16 cellular contexts compared by ENCODE assay signal in genomic region chr13:27011661-27012060, GRCh38.
DNase-seq lines count a peak whose midpoint lies in the region; ATAC-seq and TF ChIP-seq lines count a peak whose summit lies in the region.
"Had no signal": no experiment of that assay in that cellular context is flagged by ENCODE, and none has a peak within 500 bp of the region (broad histone marks: within the 10 kb centered on the region; RNA-seq: fewer than 3 reads in every experiment).

No MANE protein-coding gene starts in this region.

- H3K36me3 Mint-ChIP-seq in endodermal cell (ENCODE audit: low read depth) (no peaks in the 10 kb centered on the region), osteocyte (ENCODE audit: unreplicated experiment) (no peaks in the 10 kb centered on the region)

- intact Hi-C loops in Panc1 (cut with micrococcal nuclease; ENCODE audit: unreplicated experiment) (no loop called here), left cardiac atrium (cut with DNase I) (no loop called here)

- H3K36me3 ChIP-seq in Panc1 (ENCODE audit: control insufficient read depth, insufficient read depth, low read length) (no peaks in the 10 kb centered on the region), endodermal cell (ENCODE audit: control insufficient read depth, insufficient read depth, low read length) (no peaks in the 10 kb centered on the region)
- H3K36me3 ChIP-seq: BLaER1 had no signal

- BruUV-seq in Panc1 (replicated peaks; lab: Mats Ljungman, UMichigan), result no TSS peak

- H3K9me3 Mint-ChIP-seq in endodermal cell (no peaks in the 10 kb centered on the region), osteocyte (ENCODE audit: unreplicated experiment) (no peaks in the 10 kb centered on the region)
- H3K9me3 Mint-ChIP-seq: HFFc6 had no signal

- WGBS in endodermal cell (ENCODE audit: insufficient coverage in 1 of 2, insufficient read length in 1 of 2), 2 experiments, result 91 to 94% methylated on average over 4 to 5 of the region's 5 CpGs

- CTCF ChIA-PET in Panc1 (lab: Charles Lee), result no interaction called here

- H3K27me3 ChIP-seq in Panc1 (ENCODE audit: control insufficient read depth, insufficient read depth, low read length) (no peaks in the 10 kb centered on the region), endodermal cell (ENCODE audit: control insufficient read depth, insufficient read depth, low read length, poor library complexity, severe bottlenecking) (peaks cover 68% of the 10 kb centered on the region)

- H3K9me3 ChIP-seq in Panc1 (ENCODE audit: control insufficient read depth, insufficient read depth, low read depth, low read length) (no peaks in the 10 kb centered on the region), endodermal cell (ENCODE audit: control insufficient read depth, low read length) (no peaks in the 10 kb centered on the region)
- H3K9me3 ChIP-seq: BLaER1 had no signal

- ATAC-seq in Panc1 (no peak), left cardiac atrium (no peak)

- peak; percentile 30 for DNase-seq in activated CD8-positive, alpha-beta memory T cell treated with anti-CD3 and anti-CD28 coated beads for 24 hours
- DNase-seq in activated CD8-positive, alpha-beta memory T cell treated with anti-CD3 and anti-CD28 coated beads, Interleukin-2, amount 50 U/mL, for 4 hours, result no peak
- no peak for DNase-seq in Panc1 (ENCODE audit: low read depth, low spot score)
- DNase-seq in endodermal cell, result peak; percentile 34
- peak; percentile 49 for DNase-seq in osteocyte (ENCODE audit: extremely low spot score, unreplicated experiment)
- no peak for DNase-seq in A172 (ENCODE audit: low spot score)
- no peak for DNase-seq in left cardiac atrium
- no peak for DNase-seq in NCI-H748 (lab: John Stamatoyannopoulos, UW; ENCODE audit: unreplicated experiment)
- DNase-seq: AML-193, DMS53, GF-D8, HCEC 1CT, HFFc6 had no signal

- H3K27me3 Mint-ChIP-seq in endodermal cell (ENCODE audit: insufficient read depth) (peaks cover 17% of the 10 kb centered on the region), osteocyte (ENCODE audit: unreplicated experiment) (peaks cover 11% of the 10 kb centered on the region)

- H3K9ac ChIP-seq in endodermal cell (ENCODE audit: extremely low read depth, low read length, poor library complexity, severe bottlenecking), result no peak overlapping the region
- H3K9ac ChIP-seq: BLaER1 had no signal

- TF ChIP-seq CTCF in Panc1 (IDR thresholded peaks at IDR 0.05) (no peak), endodermal cell (conservative IDR thresholded peaks at IDR 0.05) (no peak), osteocyte (IDR thresholded peaks at IDR 0.05) (no peak)

- POLR2A ChIA-PET in Panc1 (lab: Charles Lee), result no interaction called here

- H3K4me1 Mint-ChIP-seq in endodermal cell, result peaks cover 9% of the 10 kb centered on the region
- peaks cover 9% of the 10 kb centered on the region for H3K4me1 Mint-ChIP-seq in osteocyte (ENCODE audit: unreplicated experiment)

- in situ Hi-C loops in Panc1 (cut with HindIII; ENCODE audit: low pct_unique_long_range_greater_than_20kb, low sequenced_read_pairs), result no loop called here

- H3K27ac Mint-ChIP-seq in endodermal cell (no peak overlapping the region), osteocyte (ENCODE audit: unreplicated experiment) (no peak overlapping the region)
- H3K27ac Mint-ChIP-seq: HFFc6 had no signal

- H3K4me3 Mint-ChIP-seq in endodermal cell (no peak overlapping the region), osteocyte (ENCODE audit: unreplicated experiment) (no peak overlapping the region)
- H3K4me3 Mint-ChIP-seq: HFFc6 had no signal

- H3K4me3 ChIP-seq in Panc1 (ENCODE audit: low read depth in 2 of 2, low read length in 2 of 2), result no peak overlapping the region
- H3K4me3 ChIP-seq in endodermal cell (ENCODE audit: low read length), result no peak overlapping the region
- H3K4me3 ChIP-seq: BLaER1 had no signal

- H3K27ac ChIP-seq in Panc1 (ENCODE audit: low read length) (peak overlapping the region; percentile 81), endodermal cell (ENCODE audit: low read depth, low read length) (no peak overlapping the region)
- H3K27ac ChIP-seq: 22Rv1, BLaER1, HL-60 had no signal

- H3K4me1 ChIP-seq in Panc1 (ENCODE audit: control insufficient read depth, insufficient read depth, low read length) (peaks cover 12% of the 10 kb centered on the region), endodermal cell (ENCODE audit: control insufficient read depth, insufficient read depth, low read length) (peaks cover 3% of the 10 kb centered on the region)

Comparison
In these comparisons a context has a peak if more than half of its experiments do, and no peak if none do; other contexts are left out.
1. DNase-seq: peak in activated CD8-positive, alpha-beta memory T cell treated with anti-CD3 and anti-CD28 coated beads for 24 hours (single experiment), endodermal cell (single experiment) and osteocyte (single experiment); none in activated CD8-positive, alpha-beta memory T cell treated with anti-CD3 and anti-CD28 coated beads, Interleukin-2, amount 50 U/mL, for 4 hours (single experiment), Panc1 (single experiment), A172 (single experiment), left cardiac atrium (single experiment) and NCI-H748 (single experiment).